ENCODE assay signal across 13 cellular contexts in genomic region chr3:31945738-31946052, GRCh38. TPM values are rescaled to one million over a fixed set of nuclear protein-coding genes. Genes with fewer than 3 reads are reported as not detected.
A peak's percentile ranks its signal among the peaks of the same experiment; 100 is the strongest.
DNase-seq lines count a peak whose midpoint lies in the region; ATAC-seq and TF ChIP-seq lines count a peak whose summit lies in the region.
"Had no signal": no experiment of that assay in that cellular context is flagged by ENCODE, and none has a peak within 500 bp of the region (broad histone marks: within the 10 kb centered on the region; RNA-seq: fewer than 3 reads in every experiment).

No MANE protein-coding gene starts in this region.

- no peak overlapping the region for H4K5ac ChIP-seq in mesendoderm (ENCODE audit: low read length)

- H3K9ac ChIP-seq in GM23248, result no peak overlapping the region
- no peak overlapping the region for H3K9ac ChIP-seq in mesendoderm (ENCODE audit: low read length)

- no peaks in the 10 kb centered on the region for H3K9me3 ChIP-seq in GM23248 (ENCODE audit: low read depth)
- H3K9me3 ChIP-seq in RWPE2 (ENCODE audit: severe bottlenecking), result no peaks in the 10 kb centered on the region
- H3K9me3 ChIP-seq in left ventricle myocardium inferior (replicated peaks), result peaks cover 8% of the 10 kb centered on the region

- TF ChIP-seq CTCF in RWPE2 (IDR thresholded peaks at IDR 0.05; ENCODE audit: poor library complexity, severe bottlenecking) (no peak), left ventricle myocardium inferior (IDR thresholded peaks at IDR 0.05; ENCODE audit: borderline replicate concordance) (no peak), mesothelial cell of epicardium (IDR thresholded peaks at IDR 0.05; ENCODE audit: unreplicated experiment) (no peak)

- H3K9me3 Mint-ChIP-seq in stimulated activated naive B cell treated with anti-CD40 and anti-IgM and Interleukin-4, amounts not matched to agents 10 μg/mL and 1 μg/mL and 100 μg/mL, for 72 hours, result peaks cover 5 to 6% of the 10 kb centered on the region in 2 donors
- peaks cover 13% of the 10 kb centered on the region for H3K9me3 Mint-ChIP-seq in mesothelial cell of epicardium

- peaks cover 52 to 65% of the 10 kb centered on the region in 2 donors for H3K4me1 Mint-ChIP-seq in stimulated activated naive B cell treated with anti-CD40 and anti-IgM and Interleukin-4, amounts not matched to agents 10 μg/mL and 1 μg/mL and 100 μg/mL, for 72 hours
- peaks cover 30% of the 10 kb centered on the region for H3K4me1 Mint-ChIP-seq in mesothelial cell of epicardium
- H3K4me1 Mint-ChIP-seq: CD4-positive, CD25-positive, alpha-beta regulatory T cell had no signal

- H2AK5ac ChIP-seq in mesendoderm (ENCODE audit: low read length), result no peak overlapping the region

- peaks cover 7% of the 10 kb centered on the region for H3K4me1 ChIP-seq in GM23248 (ENCODE audit: insufficient read depth)
- peaks cover 49% of the 10 kb centered on the region for H3K4me1 ChIP-seq in RWPE2 (ENCODE audit: insufficient read depth, poor library complexity, severe bottlenecking)
- H3K4me1 ChIP-seq in left ventricle myocardium inferior, result peaks cover 45% of the 10 kb centered on the region
- peaks cover 13% of the 10 kb centered on the region for H3K4me1 ChIP-seq in mesendoderm (ENCODE audit: control insufficient read depth, low read depth, low read length)

- H3K4ac ChIP-seq in mesendoderm (ENCODE audit: low read depth, low read length), result no peak overlapping the region

- H3F3A ChIP-seq in GM23248 (ENCODE audit: insufficient read depth), result no peaks in the 10 kb centered on the region

- no peak for ATAC-seq in RWPE2 (ENCODE audit: low read depth)
- peak; percentile 64 to 71 for ATAC-seq in stimulated activated naive B cell treated with anti-CD40 and anti-IgM and Interleukin-4, amounts not matched to agents 10 μg/mL and 1 μg/mL and 100 μg/mL, for 72 hours (replicated peaks)
- ATAC-seq in HG03469 (IDR thresholded peaks at IDR 0.05; ENCODE audit: unreplicated experiment), result no peak
- ATAC-seq: activated CD8-positive, alpha-beta T cell treated with anti-CD3 and anti-CD28 coated beads, Interleukin-2, amount 10 ng/mL, durations not matched to agents 7 days and 5 days had no signal

- no peak overlapping the region for H4K8ac ChIP-seq in mesendoderm (ENCODE audit: low read depth, low read length)

- H3K4me2 ChIP-seq in GM23248 (ENCODE audit: unreplicated experiment) (no peak overlapping the region), mesendoderm (ENCODE audit: low read length) (no peak overlapping the region)

- no peak overlapping the region for H2BK120ac ChIP-seq in mesendoderm (ENCODE audit: low read depth, low read length)

- WGBS in GM23248 (ENCODE audit: low coverage in 1 of 2, low lambda C conversion rate in 2 of 2, missing lambda C conversion rate in 2 of 2), 2 experiments, result 11 to 13% methylated on average over 3 of the region's 3 CpGs
- no CpG with 5 or more reads among the region's 3 CpGs for WGBS in mesendoderm (ENCODE audit: extremely low coverage, insufficient coverage, low lambda C conversion rate)

- H3K79me2 ChIP-seq in GM23248 (ENCODE audit: insufficient read depth) (no peaks in the 10 kb centered on the region), mesendoderm (ENCODE audit: control insufficient read depth, insufficient read depth, low read length) (peaks cover 7% of the 10 kb centered on the region)

- DNase-seq in GM23248 (peak; percentile 70), RWPE2 (ENCODE audit: low spot score) (no peak), left ventricle myocardium inferior (no peak), mesothelial cell of epicardium (ENCODE audit: low spot score in 2 of 2, unreplicated experiment in 2 of 2) (no peak), mesendoderm (no peak)
- DNase-seq in stimulated activated naive B cell treated with anti-CD40 and anti-IgM and Interleukin-4, amounts not matched to agents 10 μg/mL and 1 μg/mL and 100 μg/mL, for 72 hours, result no peak
- no peak for DNase-seq in activated CD4-positive, alpha-beta T cell treated with anti-CD3 and anti-CD28 coated beads, Interleukin-2, amount 50 U/mL, for 48 hours
- DNase-seq: activated CD8-positive, alpha-beta T cell treated with anti-CD3 and anti-CD28 coated beads, Interleukin-2, amount 10 ng/mL, durations not matched to agents 7 days and 5 days; CD4-positive, CD25-positive, alpha-beta regulatory T cell; EL; NCI-H446 treated with DMSO at 0.1 percent for 48 hours had no signal

- no peak overlapping the region for H3K18ac ChIP-seq in mesendoderm (ENCODE audit: low read length)

- H3K27me3 Mint-ChIP-seq in stimulated activated naive B cell treated with anti-CD40 and anti-IgM and Interleukin-4, amounts not matched to agents 10 μg/mL and 1 μg/mL and 100 μg/mL, for 72 hours, result no peaks in the 10 kb centered on the region
- H3K27me3 Mint-ChIP-seq in mesothelial cell of epicardium (ENCODE audit: low read depth), result no peaks in the 10 kb centered on the region

- H3K27ac ChIP-seq in GM23248, result no peak overlapping the region
- H3K27ac ChIP-seq in RWPE2 (ENCODE audit: poor library complexity, severe bottlenecking), result peak overlapping the region; percentile 8
- peak overlapping the region; percentile 70 for H3K27ac ChIP-seq in left ventricle myocardium inferior (replicated peaks)
- no peak overlapping the region for H3K27ac ChIP-seq in mesendoderm (ENCODE audit: low read depth, low read length)
- H3K27ac ChIP-seq: cardiac muscle cell had no signal

- H3K79me1 ChIP-seq in mesendoderm (ENCODE audit: low read length), result no peaks in the 10 kb centered on the region

- H3K27me3 ChIP-seq in GM23248 (replicated peaks; ENCODE audit: insufficient read depth) (no peaks in the 10 kb centered on the region), RWPE2 (ENCODE audit: insufficient read depth, poor library complexity, severe bottlenecking) (no peaks in the 10 kb centered on the region), left ventricle myocardium inferior (ENCODE audit: low read depth) (no peaks in the 10 kb centered on the region), mesendoderm (ENCODE audit: insufficient read depth, low read length, poor library complexity) (no peaks in the 10 kb centered on the region)
- H3K27me3 ChIP-seq: cardiac muscle cell had no signal

- intact Hi-C loops in left ventricle myocardium inferior (cut with micrococcal nuclease), result no loop called here

- H3K27ac Mint-ChIP-seq in stimulated activated naive B cell treated with anti-CD40 and anti-IgM and Interleukin-4, amounts not matched to agents 10 μg/mL and 1 μg/mL and 100 μg/mL, for 72 hours, result peak overlapping the region; percentile 96
- H3K27ac Mint-ChIP-seq in mesothelial cell of epicardium, result no peak overlapping the region
- H3K27ac Mint-ChIP-seq: activated CD8-positive, alpha-beta T cell treated with anti-CD3 and anti-CD28 coated beads, Interleukin-2, amount 10 ng/mL, durations not matched to agents 7 days and 5 days; CD4-positive, CD25-positive, alpha-beta regulatory T cell had no signal

- no peak overlapping the region for H2BK5ac ChIP-seq in mesendoderm (ENCODE audit: low read length)

- no peaks in the 10 kb centered on the region for H4K20me1 ChIP-seq in GM23248 (ENCODE audit: insufficient read depth)

- peak overlapping the region; percentile 76 to 78 for H3K4me3 Mint-ChIP-seq in stimulated activated naive B cell treated with anti-CD40 and anti-IgM and Interleukin-4, amounts not matched to agents 10 μg/mL and 1 μg/mL and 100 μg/mL, for 72 hours
- no peak overlapping the region for H3K4me3 Mint-ChIP-seq in mesothelial cell of epicardium
- H3K4me3 Mint-ChIP-seq: activated CD8-positive, alpha-beta T cell treated with anti-CD3 and anti-CD28 coated beads, Interleukin-2, amount 10 ng/mL, durations not matched to agents 7 days and 5 days; CD4-positive, CD25-positive, alpha-beta regulatory T cell had no signal

- in situ Hi-C loops in GM23248 (cut with MboI), result no loop called here

- no peak overlapping the region for H3K4me3 ChIP-seq in GM23248
- H3K4me3 ChIP-seq in RWPE2 (ENCODE audit: severe bottlenecking), result no peak overlapping the region
- no peak overlapping the region for H3K4me3 ChIP-seq in left ventricle myocardium inferior
- H3K4me3 ChIP-seq in mesendoderm (ENCODE audit: low read length), result no peak overlapping the region
- H3K4me3 ChIP-seq: cardiac muscle cell had no signal

- H3K36me3 ChIP-seq in GM23248 (ENCODE audit: low read depth), result no peaks in the 10 kb centered on the region
- peaks cover 14% of the 10 kb centered on the region for H3K36me3 ChIP-seq in RWPE2 (ENCODE audit: low read depth)
- no peaks in the 10 kb centered on the region for H3K36me3 ChIP-seq in left ventricle myocardium inferior
- H3K36me3 ChIP-seq in mesendoderm (ENCODE audit: control insufficient read depth, insufficient read depth, low read length), result no peaks in the 10 kb centered on the region
- H3K36me3 ChIP-seq: cardiac muscle cell had no signal

- H3K9me2 ChIP-seq in GM23248 (ENCODE audit: insufficient read depth), result no peaks in the 10 kb centered on the region

- H2BK15ac ChIP-seq in mesendoderm (replicated peaks; ENCODE audit: low read depth), result no peak overlapping the region

- H2AFZ ChIP-seq in GM23248, result no peak overlapping the region

- H3K56ac ChIP-seq in mesendoderm (ENCODE audit: low read length), result no peak overlapping the region

- peaks cover 12 to 34% of the 10 kb centered on the region in 2 donors for H3K36me3 Mint-ChIP-seq in stimulated activated naive B cell treated with anti-CD40 and anti-IgM and Interleukin-4, amounts not matched to agents 10 μg/mL and 1 μg/mL and 100 μg/mL, for 72 hours
- no peaks in the 10 kb centered on the region for H3K36me3 Mint-ChIP-seq in mesothelial cell of epicardium
- H3K36me3 Mint-ChIP-seq: CD4-positive, CD25-positive, alpha-beta regulatory T cell had no signal

- no peak overlapping the region for H3K23ac ChIP-seq in mesendoderm (ENCODE audit: low read length)

RNA-seq across cellular contexts. Expression of gene OSBPL10, which starts 35.4 kb away (rescaled TPM):
- 3.5 and 8.1 TPM in 2 replicates for total RNA-seq in GM23248 (2014; rRNA removed; shearing (Covaris generic))
- polyA plus RNA-seq in GM23248 (2016; fragmentation: Nextera tagmentation; extraction: Ambion mirVana), result 0.95 and 2.4 TPM in 2 replicates
- total RNA-seq in left ventricle myocardium inferior (6.4 TPM), mesothelial cell of epicardium (24.6 to 27.8 TPM (median 26.7 TPM) in 3 replicates)
- 13.0 TPM for polyA plus RNA-seq in mesendoderm (2013, experiment 1 of 2)
- 13.2 TPM for polyA plus RNA-seq in mesendoderm (2013, experiment 2 of 2)

RNA-seq across cellular contexts. Expression of gene ZNF860, which starts 35.9 kb away (rescaled TPM):
- total RNA-seq in GM23248 (2014; rRNA removed; shearing (Covaris generic)), result 0.43 TPM in 1 of 2 replicates, not detected in the other
- 0.08 TPM in 2 replicates for polyA plus RNA-seq in GM23248 (2016; fragmentation: Nextera tagmentation; extraction: Ambion mirVana)
- total RNA-seq in left ventricle myocardium inferior (0.08 TPM), mesothelial cell of epicardium (0.63 to 1.3 TPM (median 1.2 TPM) in 3 replicates)
- polyA plus RNA-seq in mesendoderm (2013, experiment 1 of 2), result 2.4 TPM
- 2.3 TPM for polyA plus RNA-seq in mesendoderm (2013, experiment 2 of 2)
- total RNA-seq: activated CD8-positive, alpha-beta T cell treated with anti-CD3 and anti-CD28 coated beads, Interleukin-2, amount 10 ng/mL, durations not matched to agents 7 days and 5 days; cardiac muscle cell; CD4-positive, CD25-positive, alpha-beta regulatory T cell had no signal
- polyA plus RNA-seq: cardiac muscle cell; CD4-positive, CD25-positive, alpha-beta regulatory T cell had no signal

Comparison
In these comparisons a context has a peak if more than half of its experiments do, and no peak if none do; other contexts are left out.
1. H3K27ac ChIP-seq: peak in RWPE2 (single experiment) and left ventricle myocardium inferior (single experiment); none in GM23248 (single experiment) and mesendoderm (single experiment).
2. ATAC-seq: peak in stimulated activated naive B cell treated with anti-CD40 and anti-IgM and Interleukin-4, amounts not matched to agents 10 μg/mL and 1 μg/mL and 100 μg/mL, for 72 hours (2 of 2); none in RWPE2 (single experiment) and HG03469 (single experiment).